Comparison of ENCODE assay signal across 23 cellular contexts in the genomic region with DNA sequence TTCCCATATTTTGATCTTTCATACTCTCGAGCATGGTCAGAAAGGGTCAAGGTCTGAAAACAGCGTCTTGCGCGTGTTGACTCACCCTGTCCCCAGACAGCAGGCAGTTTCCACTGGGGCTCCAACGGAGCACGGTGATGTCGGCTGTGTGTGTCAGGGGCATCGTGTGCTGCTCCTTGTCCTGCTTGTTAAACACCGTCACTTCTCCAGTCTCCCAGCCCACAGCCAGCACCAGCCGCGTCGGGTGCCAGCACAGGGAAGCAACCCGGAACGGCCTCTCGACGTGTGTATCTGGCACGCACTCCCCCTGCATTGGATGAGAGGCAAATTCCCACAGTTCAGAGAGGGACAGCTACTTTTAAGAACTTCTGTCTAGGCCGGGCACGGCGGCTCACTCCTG. TPM values are rescaled to one million over a fixed set of nuclear protein-coding genes. Genes with fewer than 3 reads are reported as not detected.
DNase-seq lines count a peak whose midpoint lies in the region; ATAC-seq, FAIRE-seq and TF ChIP-seq lines count a peak whose summit lies in the region.
"Had no signal": no experiment of that assay in that cellular context is flagged by ENCODE, and none has a peak within 500 bp of the region (broad histone marks: within the 10 kb centered on the region; RNA-seq: fewer than 3 reads in every experiment).

No MANE protein-coding gene starts in this region.

- TF ChIP-seq CTCF in HepG2 (CRISPR knock-in tag; IDR thresholded peaks at IDR 0.05) = no peak
- TF ChIP-seq CTCF in right lobe of liver (IDR thresholded peaks at IDR 0.05) = no peak
- no peak for TF ChIP-seq CTCF in lower lobe of right lung (IDR thresholded peaks at IDR 0.05)
- no peak for TF ChIP-seq CTCF in osteoblast (IDR thresholded peaks at IDR 0.05; ENCODE audit: extremely low read depth, low read depth, low read length)
- no peak for TF ChIP-seq CTCF in upper lobe of right lung (IDR thresholded peaks at IDR 0.05)

- DNase-seq in HepG2 (ENCODE audit: low spot score) (no peak), right lobe of liver (no peak), lower lobe of right lung (peak; percentile 68), osteoblast (ENCODE audit: insufficient read length, low spot score, missing footprints) (peak; percentile 50), upper lobe of right lung (peak; percentile 81), NCI-H1092 (lab: John Stamatoyannopoulos, UW) (no peak)
- DNase-seq in stimulated activated naive CD4-positive, alpha-beta T cell treated with Interleukin-2 at 50 U/mL for 16 hours (lab: John Stamatoyannopoulos, UW) = no peak
- DNase-seq: CD4-positive, CD25-positive, alpha-beta regulatory T cell; CD8-positive, alpha-beta T cell; DMS 273 treated with DMSO at 0.1 percent for 48 hours; DMS79; EL; GDM1; H9 had no signal

- no peak overlapping the region for H3K9ac ChIP-seq in HepG2 (ENCODE audit: insufficient read depth, low read depth, low read length)
- H3K9ac ChIP-seq: BLaER1 had no signal

- CTCF ChIA-PET in HepG2 (lab: Yijun Ruan, JAX; ENCODE audit: low intra/inter-chr PET ratio, low total read pairs) = no interaction called here

- POLR2A ChIA-PET in HepG2 (lab: Yijun Ruan, JAX) = no interaction called here

- H3K4me2 ChIP-seq in HepG2 (ENCODE audit: low read depth, low read length) (no peak overlapping the region), osteoblast (ENCODE audit: insufficient read depth, low read length) (no peak overlapping the region)
- H3K4me2 ChIP-seq: BLaER1, GM23338 had no signal

- WGBS in HepG2 (ENCODE audit: low lambda C conversion rate) = 93% methylated on average over 20 of the region's 20 CpGs
- 100% methylated on average over 2 of the region's 20 CpGs for WGBS in right lobe of liver (ENCODE audit: insufficient coverage, low coverage, low lambda C conversion rate, missing lambda C conversion rate)

- H3K4me3 ChIP-seq in HepG2 (replicated peaks in 1 of 3; ENCODE audit: insufficient read depth in 1 of 3, low read depth in 2 of 3, low read length in 3 of 3) (no peak overlapping the region), right lobe of liver (no peak overlapping the region), lower lobe of right lung (peak overlapping the region; percentile 27), osteoblast (ENCODE audit: insufficient read depth, low read length) (no peak overlapping the region), upper lobe of right lung (peak overlapping the region; percentile 4)
- H3K4me3 ChIP-seq: BLaER1, GM12878, GM23338 had no signal

- H3K9me3 ChIP-seq in HepG2 (ENCODE audit: low read length) (no peaks in the 10 kb centered on the region), right lobe of liver (no peaks in the 10 kb centered on the region), lower lobe of right lung (no peaks in the 10 kb centered on the region), osteoblast (ENCODE audit: low read depth, low read length) (no peaks in the 10 kb centered on the region), upper lobe of right lung (no peaks in the 10 kb centered on the region)
- H3K9me3 ChIP-seq: BLaER1 had no signal

- H3K27me3 ChIP-seq in HepG2 (ENCODE audit: control insufficient read depth in 1 of 2, insufficient read depth in 2 of 2, low read length in 2 of 2) (no peaks in the 10 kb centered on the region; a peak in 1 of 5 replicates), right lobe of liver (no peaks in the 10 kb centered on the region), lower lobe of right lung (ENCODE audit: low read depth) (no peaks in the 10 kb centered on the region), osteoblast (ENCODE audit: insufficient read depth, low read length) (no peaks in the 10 kb centered on the region), upper lobe of right lung (no peaks in the 10 kb centered on the region)
- H3K27me3 ChIP-seq: BLaER1 had no signal

- TF ChIP-seq EP300 in HepG2 (IDR thresholded peaks at IDR 0.05; ENCODE audit: low read depth in 2 of 2, low read length in 2 of 2) = no peak
- TF ChIP-seq EP300 in HepG2 (CRISPR knock-in tag; IDR thresholded peaks at IDR 0.05; ENCODE audit: borderline replicate concordance) = no peak

- peaks cover 4 to 17% of the 10 kb centered on the region in 2 experiments; a peak in 4 of 5 replicates for H3K36me3 ChIP-seq in HepG2 (replicated peaks in 1 of 2; ENCODE audit: control insufficient read depth in 1 of 2, insufficient read depth in 2 of 2, low read length in 2 of 2)
- peaks cover 0 to 3% (median 0%) of the 10 kb centered on the region in 4 donors for H3K36me3 ChIP-seq in right lobe of liver
- peaks cover 15% of the 10 kb centered on the region for H3K36me3 ChIP-seq in lower lobe of right lung
- peaks cover 26% of the 10 kb centered on the region for H3K36me3 ChIP-seq in osteoblast (ENCODE audit: insufficient read depth, low read length)
- H3K36me3 ChIP-seq in upper lobe of right lung = peaks cover 18% of the 10 kb centered on the region

- H3K4me1 ChIP-seq in HepG2 (ENCODE audit: insufficient read depth, low read length) (peaks cover 28% of the 10 kb centered on the region), right lobe of liver (no peaks in the 10 kb centered on the region), lower lobe of right lung (peaks cover 13% of the 10 kb centered on the region), osteoblast (ENCODE audit: insufficient read depth, low read length) (no peaks in the 10 kb centered on the region), upper lobe of right lung (peaks cover 4% of the 10 kb centered on the region)
- H3K4me1 ChIP-seq: BLaER1 had no signal

- no peak overlapping the region for H2AFZ ChIP-seq in HepG2 (ENCODE audit: low read length)
- no peak overlapping the region for H2AFZ ChIP-seq in osteoblast (ENCODE audit: low read length)
- H2AFZ ChIP-seq: GM23338 had no signal

- FAIRE-seq in HepG2 (lab: Jason Lieb, UNC) = no peak
- FAIRE-seq: A204.1, D721Med, GM12878 had no signal

- TF ChIP-seq RAD21 in HepG2 (CRISPR knock-in tag; IDR thresholded peaks at IDR 0.05) = no peak

- H3K79me2 ChIP-seq in HepG2 (ENCODE audit: insufficient read depth, low read length) (no peaks in the 10 kb centered on the region), osteoblast (ENCODE audit: insufficient read depth, low read length) (no peaks in the 10 kb centered on the region)

- BruUV-seq in HepG2 (replicated peaks; lab: Mats Ljungman, UMichigan) = no TSS peak

- TF ChIP-seq POLR2A in HepG2 (IDR thresholded peaks at IDR 0.05; ENCODE audit: insufficient read depth in 1 of 2, low read depth in 2 of 2, low read length in 2 of 2) (no peak), right lobe of liver (IDR thresholded peaks at IDR 0.05) (no peak)

- ATAC-seq in HepG2 = peak; percentile 38; the same call in 2 of the 3 replicates
- no peak for ATAC-seq in right lobe of liver
- peak; percentile 61 to 71 for ATAC-seq in lower lobe of right lung
- ATAC-seq in upper lobe of right lung = peak; percentile 69
- no peak for ATAC-seq in HG02759 (IDR thresholded peaks at IDR 0.05; ENCODE audit: unreplicated experiment)
- ATAC-seq: CD8-positive, alpha-beta T cell; GM12878; GM23338; HCT116 had no signal

- in situ Hi-C loops in HepG2 (cut with HindIII; ENCODE audit: extremely low pct_ligation_motif_present, low pct_unique_long_range_greater_than_20kb) = no loop called here

- H4K20me1 ChIP-seq in HepG2 (ENCODE audit: insufficient read depth, low read length) (no peaks in the 10 kb centered on the region), osteoblast (ENCODE audit: insufficient read depth, low read length) (no peaks in the 10 kb centered on the region)
- H4K20me1 ChIP-seq: BLaER1 had no signal

- intact Hi-C loops in HepG2 (cut with micrococcal nuclease; ENCODE audit: unreplicated experiment) (no loop called here), right lobe of liver (cut with DNase I) (no loop called here), lower lobe of right lung (cut with DNase I) (no loop called here), upper lobe of right lung (cut with DNase I) (no loop called here)

- H3K27ac ChIP-seq in HepG2 (ENCODE audit: extremely low read length, insufficient read depth, low read length) (no peak overlapping the region), right lobe of liver (no peak overlapping the region), lower lobe of right lung (peak overlapping the region; percentile 71), osteoblast (ENCODE audit: low read depth, low read length) (no peak overlapping the region), upper lobe of right lung (peak overlapping the region; percentile 70)
- H3K27ac ChIP-seq: 22Rv1, BLaER1, C4-2B had no signal

RNA-seq across cellular contexts. Expression of gene IFT140, which starts 9.6 kb away (rescaled TPM):
- total RNA-seq in HepG2 (2016; rRNA removed; fragmentation: Illumina TruSeq; extraction: Trizol) = 7.8 and 9.5 TPM in 2 replicates
- total RNA-seq in HepG2 (2016; cell fraction: cytosol; rRNA removed; fragmentation: Illumina TruSeq; extraction: Trizol; ENCODE audit: low read depth) = 2.3 and 2.6 TPM in 2 replicates
- total RNA-seq in HepG2 (2016; cell fraction: insoluble cytoplasmic fraction; rRNA removed; fragmentation: Illumina TruSeq; extraction: Trizol) = 7.1 and 10.5 TPM in 2 replicates
- total RNA-seq in HepG2 (2016; cell fraction: membrane; rRNA removed; fragmentation: Illumina TruSeq; extraction: Trizol) = 3.8 TPM in 2 replicates
- 11.8 and 12.8 TPM in 2 replicates for total RNA-seq in HepG2 (2016; cell fraction: nucleus; rRNA removed; fragmentation: Illumina TruSeq; extraction: Trizol)
- polyA plus RNA-seq in HepG2 (2011; rRNA removed) = 5.8 and 7.0 TPM in 2 replicates
- 2.9 and 4.1 TPM in 2 replicates for polyA plus RNA-seq in HepG2 (2011; cell fraction: cytosol; rRNA removed)
- polyA plus RNA-seq in HepG2 (2011; cell fraction: nucleus; rRNA removed) = 37.4 and 49.4 TPM in 2 replicates
- 6.3 and 6.8 TPM in 2 replicates for polyA plus RNA-seq in HepG2 (2012)
- polyA plus RNA-seq in HepG2 (2016; cell fraction: cytosol; fragmentation: Illumina TruSeq; extraction: Trizol; ENCODE audit: low read depth) = 0.67 and 0.86 TPM in 2 replicates
- polyA plus RNA-seq in HepG2 (2016; cell fraction: insoluble cytoplasmic fraction; fragmentation: Illumina TruSeq; extraction: Trizol; ENCODE audit: low read depth) = 3.7 and 5.8 TPM in 2 replicates
- polyA plus RNA-seq in HepG2 (2016; cell fraction: membrane; fragmentation: Illumina TruSeq; extraction: Trizol; ENCODE audit: low read depth) = 1.1 and 1.2 TPM in 2 replicates
- polyA plus RNA-seq in HepG2 (2016; cell fraction: nucleus; fragmentation: Illumina TruSeq; extraction: Trizol; ENCODE audit: insufficient read depth, low read depth) = 22.2 TPM in 2 replicates
- polyA minus RNA-seq in HepG2 (2011; rRNA and poly(A)+ RNA removed; ENCODE audit: low replicate concordance) = 16.9 and 18.0 TPM in 2 replicates
- polyA minus RNA-seq in HepG2 (2011; cell fraction: cytosol; rRNA and poly(A)+ RNA removed) = 3.3 and 3.7 TPM in 2 replicates
- polyA minus RNA-seq in HepG2 (2011; cell fraction: nucleus; rRNA and poly(A)+ RNA removed) = 21.0 and 26.9 TPM in 2 replicates
- total RNA-seq in right lobe of liver = 1 to 10 TPM; 2.9 to 8.9 (median 5.4) TPM
- 42.2 TPM for total RNA-seq in lower lobe of right lung
- total RNA-seq in osteoblast = 37.1 and 38.0 TPM in 2 replicates
- total RNA-seq in upper lobe of right lung = 38.4 TPM

RNA-seq across cellular contexts. Expression of gene CRAMP1, which starts 9.9 kb away (rescaled TPM):
- total RNA-seq in HepG2 (2016; rRNA removed; fragmentation: Illumina TruSeq; extraction: Trizol) (6.6 and 6.8 TPM in 2 replicates), right lobe of liver (1 to 10 TPM; 2.9 to 8.4 (median 5.8) TPM), lower lobe of right lung (24.1 TPM), osteoblast (9.7 and 11.2 TPM in 2 replicates), upper lobe of right lung (21.4 TPM)
- 4.6 and 4.8 TPM in 2 replicates for total RNA-seq in HepG2 (2016; cell fraction: cytosol; rRNA removed; fragmentation: Illumina TruSeq; extraction: Trizol; ENCODE audit: low read depth)
- total RNA-seq in HepG2 (2016; cell fraction: insoluble cytoplasmic fraction; rRNA removed; fragmentation: Illumina TruSeq; extraction: Trizol) = 4.8 and 6.7 TPM in 2 replicates
- total RNA-seq in HepG2 (2016; cell fraction: membrane; rRNA removed; fragmentation: Illumina TruSeq; extraction: Trizol) = 3.4 and 4.3 TPM in 2 replicates
- total RNA-seq in HepG2 (2016; cell fraction: nucleus; rRNA removed; fragmentation: Illumina TruSeq; extraction: Trizol) = 8.4 and 8.5 TPM in 2 replicates
- polyA plus RNA-seq in HepG2 (2011; rRNA removed) = 9.7 and 13.0 TPM in 2 replicates
- polyA plus RNA-seq in HepG2 (2011; cell fraction: cytosol; rRNA removed) = 5.7 and 6.6 TPM in 2 replicates
- polyA plus RNA-seq in HepG2 (2011; cell fraction: nucleus; rRNA removed) = 25.2 and 30.8 TPM in 2 replicates
- 6.5 and 9.3 TPM in 2 replicates for polyA plus RNA-seq in HepG2 (2012)
- 0.15 and 0.21 TPM in 2 replicates for polyA plus RNA-seq in HepG2 (2016; cell fraction: cytosol; fragmentation: Illumina TruSeq; extraction: Trizol; ENCODE audit: low read depth)
- 3.6 and 5.5 TPM in 2 replicates for polyA plus RNA-seq in HepG2 (2016; cell fraction: insoluble cytoplasmic fraction; fragmentation: Illumina TruSeq; extraction: Trizol; ENCODE audit: low read depth)
- polyA plus RNA-seq in HepG2 (2016; cell fraction: membrane; fragmentation: Illumina TruSeq; extraction: Trizol; ENCODE audit: low read depth) = 0.46 and 0.65 TPM in 2 replicates
- polyA plus RNA-seq in HepG2 (2016; cell fraction: nucleus; fragmentation: Illumina TruSeq; extraction: Trizol; ENCODE audit: insufficient read depth, low read depth) = 24.3 and 25.2 TPM in 2 replicates
- polyA minus RNA-seq in HepG2 (2011; rRNA and poly(A)+ RNA removed; ENCODE audit: low replicate concordance) = 18.6 and 18.8 TPM in 2 replicates
- 7.2 and 8.2 TPM in 2 replicates for polyA minus RNA-seq in HepG2 (2011; cell fraction: cytosol; rRNA and poly(A)+ RNA removed)
- polyA minus RNA-seq in HepG2 (2011; cell fraction: nucleus; rRNA and poly(A)+ RNA removed) = 9.7 and 13.7 TPM in 2 replicates

Comparison
In these comparisons a context has a peak if more than half of its experiments do, and no peak if none do; other contexts are left out.
1. ATAC-seq: peak in HepG2 (single experiment), lower lobe of right lung (2 of 2) and upper lobe of right lung (single experiment); none in right lobe of liver (0 of 4) and HG02759 (single experiment).
2. DNase-seq: peak in lower lobe of right lung (single experiment), osteoblast (single experiment) and upper lobe of right lung (single experiment); none in HepG2 (single experiment), right lobe of liver (0 of 3), NCI-H1092 (single experiment) and stimulated activated naive CD4-positive, alpha-beta T cell treated with Interleukin-2 at 50 U/mL for 16 hours (single experiment).
3. H3K27ac ChIP-seq: peak in lower lobe of right lung (single experiment) and upper lobe of right lung (single experiment); none in HepG2 (single experiment), right lobe of liver (0 of 3) and osteoblast (single experiment).
4. H3K4me3 ChIP-seq: peak in lower lobe of right lung (single experiment) and upper lobe of right lung (single experiment); none in HepG2 (0 of 3), right lobe of liver (0 of 3) and osteoblast (single experiment).